33 cellular contexts compared by ENCODE assay signal in genomic region chr7:28582226-28582625, GRCh38.
"Had no signal": no experiment of that assay in that cellular context is flagged by ENCODE, and none has a peak within 500 bp of the region (broad histone marks: within the 10 kb centered on the region; RNA-seq: fewer than 3 reads in every experiment).

No MANE protein-coding gene starts in this region.

- H3K27me3 ChIP-seq: MG63 had no signal

- H3K27ac ChIP-seq: KMS-11 had no signal

- DNase-seq: Karpas-422, Kasumi-1, KG1, MG63, MM.1S, MV-4-11, NCI-H1048, NCI-H1092, NCI-H1092 treated with DMSO at 0.1 percent for 48 hours, NCI-H1105, NCI-H1105 treated with DMSO at 0.1 percent for 48 hours, NCI-H1417, NCI-H1417 treated with DMSO at 0.1 percent for 48 hours, NCI-H1436, NCI-H1436 treated with DMSO at 0.1 percent for 48 hours, NCI-H146, NCI-H1694, NCI-H1694 treated with DMSO at 0.1 percent for 48 hours, NCI-H187, NCI-H187 treated with DMSO at 0.1 percent for 48 hours, NCI-H1930, NCI-H2029, NCI-H2029 treated with DMSO at 0.1 percent for 48 hours, NCI-H2081, NCI-H2081 treated with DMSO at 0.1 percent for 48 hours, NCI-H2107, NCI-H2171, NCI-H2227 treated with DMSO at 0.1 percent for 48 hours, NCI-H226, NCI-H345, NCI-H446, NCI-H446 treated with DMSO at 0.1 percent for 48 hours had no signal

- H3K4me3 ChIP-seq: MG63 had no signal

- H3K9me3 ChIP-seq: MG63 had no signal
